In genomic region chr7:25496394-25497103, GRCh38 we compare ENCODE assay signal across 1 cellular context.
TF ChIP-seq lines count a peak whose summit lies in the region.

No MANE protein-coding gene starts in this region.

TF ChIP-seq in H1, 55 proteins besides CTCF, POLR2A, EP300 and RAD21 (continued from another document):
- TF ChIP-seq, protein P1, sequence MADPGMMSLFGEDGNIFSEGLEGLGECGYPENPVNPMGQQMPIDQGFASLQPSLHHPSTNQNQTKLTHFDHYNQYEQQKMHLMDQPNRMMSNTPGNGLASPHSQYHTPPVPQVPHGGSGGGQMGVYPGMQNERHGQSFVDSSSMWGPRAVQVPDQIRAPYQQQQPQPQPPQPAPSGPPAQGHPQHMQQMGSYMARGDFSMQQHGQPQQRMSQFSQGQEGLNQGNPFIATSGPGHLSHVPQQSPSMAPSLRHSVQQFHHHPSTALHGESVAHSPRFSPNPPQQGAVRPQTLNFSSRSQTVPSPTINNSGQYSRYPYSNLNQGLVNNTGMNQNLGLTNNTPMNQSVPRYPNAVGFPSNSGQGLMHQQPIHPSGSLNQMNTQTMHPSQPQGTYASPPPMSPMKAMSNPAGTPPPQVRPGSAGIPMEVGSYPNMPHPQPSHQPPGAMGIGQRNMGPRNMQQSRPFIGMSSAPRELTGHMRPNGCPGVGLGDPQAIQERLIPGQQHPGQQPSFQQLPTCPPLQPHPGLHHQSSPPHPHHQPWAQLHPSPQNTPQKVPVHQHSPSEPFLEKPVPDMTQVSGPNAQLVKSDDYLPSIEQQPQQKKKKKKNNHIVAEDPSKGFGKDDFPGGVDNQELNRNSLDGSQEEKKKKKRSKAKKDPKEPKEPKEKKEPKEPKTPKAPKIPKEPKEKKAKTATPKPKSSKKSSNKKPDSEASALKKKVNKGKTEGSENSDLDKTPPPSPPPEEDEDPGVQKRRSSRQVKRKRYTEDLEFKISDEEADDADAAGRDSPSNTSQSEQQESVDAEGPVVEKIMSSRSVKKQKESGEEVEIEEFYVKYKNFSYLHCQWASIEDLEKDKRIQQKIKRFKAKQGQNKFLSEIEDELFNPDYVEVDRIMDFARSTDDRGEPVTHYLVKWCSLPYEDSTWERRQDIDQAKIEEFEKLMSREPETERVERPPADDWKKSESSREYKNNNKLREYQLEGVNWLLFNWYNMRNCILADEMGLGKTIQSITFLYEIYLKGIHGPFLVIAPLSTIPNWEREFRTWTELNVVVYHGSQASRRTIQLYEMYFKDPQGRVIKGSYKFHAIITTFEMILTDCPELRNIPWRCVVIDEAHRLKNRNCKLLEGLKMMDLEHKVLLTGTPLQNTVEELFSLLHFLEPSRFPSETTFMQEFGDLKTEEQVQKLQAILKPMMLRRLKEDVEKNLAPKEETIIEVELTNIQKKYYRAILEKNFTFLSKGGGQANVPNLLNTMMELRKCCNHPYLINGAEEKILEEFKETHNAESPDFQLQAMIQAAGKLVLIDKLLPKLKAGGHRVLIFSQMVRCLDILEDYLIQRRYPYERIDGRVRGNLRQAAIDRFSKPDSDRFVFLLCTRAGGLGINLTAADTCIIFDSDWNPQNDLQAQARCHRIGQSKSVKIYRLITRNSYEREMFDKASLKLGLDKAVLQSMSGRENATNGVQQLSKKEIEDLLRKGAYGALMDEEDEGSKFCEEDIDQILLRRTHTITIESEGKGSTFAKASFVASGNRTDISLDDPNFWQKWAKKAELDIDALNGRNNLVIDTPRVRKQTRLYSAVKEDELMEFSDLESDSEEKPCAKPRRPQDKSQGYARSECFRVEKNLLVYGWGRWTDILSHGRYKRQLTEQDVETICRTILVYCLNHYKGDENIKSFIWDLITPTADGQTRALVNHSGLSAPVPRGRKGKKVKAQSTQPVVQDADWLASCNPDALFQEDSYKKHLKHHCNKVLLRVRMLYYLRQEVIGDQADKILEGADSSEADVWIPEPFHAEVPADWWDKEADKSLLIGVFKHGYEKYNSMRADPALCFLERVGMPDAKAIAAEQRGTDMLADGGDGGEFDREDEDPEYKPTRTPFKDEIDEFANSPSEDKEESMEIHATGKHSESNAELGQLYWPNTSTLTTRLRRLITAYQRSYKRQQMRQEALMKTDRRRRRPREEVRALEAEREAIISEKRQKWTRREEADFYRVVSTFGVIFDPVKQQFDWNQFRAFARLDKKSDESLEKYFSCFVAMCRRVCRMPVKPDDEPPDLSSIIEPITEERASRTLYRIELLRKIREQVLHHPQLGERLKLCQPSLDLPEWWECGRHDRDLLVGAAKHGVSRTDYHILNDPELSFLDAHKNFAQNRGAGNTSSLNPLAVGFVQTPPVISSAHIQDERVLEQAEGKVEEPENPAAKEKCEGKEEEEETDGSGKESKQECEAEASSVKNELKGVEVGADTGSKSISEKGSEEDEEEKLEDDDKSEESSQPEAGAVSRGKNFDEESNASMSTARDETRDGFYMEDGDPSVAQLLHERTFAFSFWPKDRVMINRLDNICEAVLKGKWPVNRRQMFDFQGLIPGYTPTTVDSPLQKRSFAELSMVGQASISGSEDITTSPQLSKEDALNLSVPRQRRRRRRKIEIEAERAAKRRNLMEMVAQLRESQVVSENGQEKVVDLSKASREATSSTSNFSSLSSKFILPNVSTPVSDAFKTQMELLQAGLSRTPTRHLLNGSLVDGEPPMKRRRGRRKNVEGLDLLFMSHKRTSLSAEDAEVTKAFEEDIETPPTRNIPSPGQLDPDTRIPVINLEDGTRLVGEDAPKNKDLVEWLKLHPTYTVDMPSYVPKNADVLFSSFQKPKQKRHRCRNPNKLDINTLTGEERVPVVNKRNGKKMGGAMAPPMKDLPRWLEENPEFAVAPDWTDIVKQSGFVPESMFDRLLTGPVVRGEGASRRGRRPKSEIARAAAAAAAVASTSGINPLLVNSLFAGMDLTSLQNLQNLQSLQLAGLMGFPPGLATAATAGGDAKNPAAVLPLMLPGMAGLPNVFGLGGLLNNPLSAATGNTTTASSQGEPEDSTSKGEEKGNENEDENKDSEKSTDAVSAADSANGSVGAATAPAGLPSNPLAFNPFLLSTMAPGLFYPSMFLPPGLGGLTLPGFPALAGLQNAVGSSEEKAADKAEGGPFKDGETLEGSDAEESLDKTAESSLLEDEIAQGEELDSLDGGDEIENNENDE (IDR thresholded peaks at IDR 0.05; ENCODE audit: insufficient replicate concordance, low read length) = no peak
- TF ChIP-seq SRF (IDR thresholded peaks at IDR 0.05; ENCODE audit: low read depth, low read length) (no peak), SIRT6 (IDR thresholded peaks at IDR 0.05; ENCODE audit: low read length) (no peak), SP2 (IDR thresholded peaks at IDR 0.05; ENCODE audit: low read length) (no peak), JUND (IDR thresholded peaks at IDR 0.05; ENCODE audit: low read length) (no peak), PHF8 (conservative IDR thresholded peaks at IDR 0.05; ENCODE audit: low read depth, low read length) (no peak), SUZ12 (IDR thresholded peaks at IDR 0.05; ENCODE audit: low read length) (no peak)
